ENCODE assay signal across 8 cellular contexts in the genomic region with DNA sequence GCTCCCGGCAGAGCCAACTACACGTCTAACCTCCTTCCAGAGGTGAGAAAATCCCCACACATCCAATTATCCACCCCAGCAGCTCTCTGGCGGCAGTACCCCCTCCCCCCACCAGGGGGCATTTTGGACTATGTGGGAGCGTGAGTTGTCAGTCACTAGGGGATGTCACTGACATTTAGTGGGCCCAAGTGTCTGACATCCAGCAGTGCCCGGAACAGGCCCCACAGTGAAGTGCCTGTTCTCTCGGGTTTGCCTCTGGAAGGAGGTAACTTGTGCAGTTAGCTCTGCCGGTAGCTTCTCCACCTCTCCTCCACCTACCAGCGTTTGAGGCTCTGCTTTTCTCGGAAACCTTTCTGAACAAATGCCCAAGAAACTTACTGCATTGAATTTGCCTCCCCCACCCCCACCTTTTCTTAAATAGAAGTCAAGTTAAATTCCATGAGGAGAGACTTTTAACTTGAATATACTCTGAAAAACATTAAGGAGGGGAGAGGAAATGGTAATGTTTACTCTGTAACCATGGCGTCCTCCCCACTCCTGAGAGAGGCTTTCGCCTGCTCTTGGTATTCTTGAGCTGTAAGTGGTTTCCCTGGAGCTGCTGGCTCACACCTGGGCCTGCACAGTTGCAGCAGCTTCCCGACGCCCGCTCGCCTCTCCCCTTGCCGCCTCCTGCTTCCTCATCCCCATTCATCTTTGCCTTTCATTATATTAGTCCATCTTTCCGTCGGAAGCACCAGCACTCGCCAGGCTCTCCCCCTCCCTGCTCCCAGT.
DNase-seq lines count a peak whose midpoint lies in the region; ATAC-seq and TF ChIP-seq lines count a peak whose summit lies in the region.

No MANE protein-coding gene starts in this region.

- peaks cover 13% of the 10 kb centered on the region for H4K20me1 ChIP-seq in osteoblast (ENCODE audit: insufficient read depth, low read length)

- H3K27ac ChIP-seq in CD4-positive, alpha-beta memory T cell (ENCODE audit: low read depth, low read length): no peak overlapping the region
- no peak overlapping the region for H3K27ac ChIP-seq in osteoblast (ENCODE audit: low read depth, low read length)
- H3K27ac ChIP-seq in testis: no peak overlapping the region

- 39 to 41% methylated on average over 19 of the region's 19 CpGs for WGBS in testis, 2 donors

- H3K27me3 Mint-ChIP-seq in CD4-positive, alpha-beta memory T cell: peaks cover 23 to 24% of the 10 kb centered on the region in 2 donors
- H3K27me3 Mint-ChIP-seq in activated T-cell treated with anti-CD3 and anti-CD28 coated beads, Interleukin-2, amount 50 U/mL, for 4 hours (ENCODE audit: low read depth): peaks cover 40% of the 10 kb centered on the region

- no peak overlapping the region for H3K4me3 ChIP-seq in CD4-positive, alpha-beta memory T cell (ENCODE audit: low read length in 2 of 2)
- H3K4me3 ChIP-seq in fibroblast of the aortic adventitia (ENCODE audit: low read depth, low read length) (no peak overlapping the region), osteoblast (ENCODE audit: insufficient read depth, low read length) (no peak overlapping the region), testis (no peak overlapping the region)

- intact Hi-C loops in CD4-positive, alpha-beta memory T cell (cut with micrococcal nuclease): loop anchor here (5.0 kb wide), 1 partner anchor 253 kb away; no protein-coding TSS in a partner anchor
- intact Hi-C loops in testis (cut with DNase I; ENCODE audit: low total_unique reads): no loop called here

- peaks cover 2 to 19% of the 10 kb centered on the region in 2 donors for H3K36me3 Mint-ChIP-seq in CD4-positive, alpha-beta memory T cell
- peaks cover 2% of the 10 kb centered on the region for H3K36me3 Mint-ChIP-seq in activated T-cell treated with anti-CD3 and anti-CD28 coated beads, Interleukin-2, amount 50 U/mL, for 4 hours (ENCODE audit: insufficient read depth)

- H3K9me3 ChIP-seq in CD4-positive, alpha-beta memory T cell (ENCODE audit: control insufficient read depth in 1 of 2, low read length in 2 of 2): no peaks in the 10 kb centered on the region
- H3K9me3 ChIP-seq in osteoblast (ENCODE audit: low read depth, low read length) (peaks cover 3% of the 10 kb centered on the region), testis (no peaks in the 10 kb centered on the region)

- no peak overlapping the region for H3K4me2 ChIP-seq in osteoblast (ENCODE audit: insufficient read depth, low read length)

- peaks cover 9% of the 10 kb centered on the region for H3K4me1 ChIP-seq in CD4-positive, alpha-beta memory T cell (ENCODE audit: insufficient read depth, low read length)
- peaks cover 7% of the 10 kb centered on the region for H3K4me1 ChIP-seq in osteoblast (ENCODE audit: insufficient read depth, low read length)
- H3K4me1 ChIP-seq in testis: peaks cover 11% of the 10 kb centered on the region

- H2AFZ ChIP-seq in osteoblast (ENCODE audit: low read length): no peak overlapping the region

- peaks cover 0 to 12% (median 0%) of the 10 kb centered on the region in 8 donors for H3K9me3 Mint-ChIP-seq in CD4-positive, alpha-beta memory T cell
- H3K9me3 Mint-ChIP-seq in activated T-cell treated with anti-CD3 and anti-CD28 coated beads, Interleukin-2, amount 50 U/mL, for 4 hours: no peaks in the 10 kb centered on the region

- H3K27me3 ChIP-seq in CD4-positive, alpha-beta memory T cell (ENCODE audit: insufficient read depth, low read length): peaks cover 8% of the 10 kb centered on the region
- peaks cover 33% of the 10 kb centered on the region for H3K27me3 ChIP-seq in osteoblast (ENCODE audit: insufficient read depth, low read length)
- no peaks in the 10 kb centered on the region for H3K27me3 ChIP-seq in testis

- H3K36me3 ChIP-seq in CD4-positive, alpha-beta memory T cell (ENCODE audit: insufficient read depth, low read length): no peaks in the 10 kb centered on the region
- H3K36me3 ChIP-seq in osteoblast (ENCODE audit: insufficient read depth, low read length) (no peaks in the 10 kb centered on the region), testis (ENCODE audit: low read depth, missing control alignments) (no peaks in the 10 kb centered on the region)

- H3K79me2 ChIP-seq in osteoblast (ENCODE audit: insufficient read depth, low read length): no peaks in the 10 kb centered on the region

- H3K4me3 Mint-ChIP-seq in CD4-positive, alpha-beta memory T cell: no peak overlapping the region
- H3K4me3 Mint-ChIP-seq in activated T-cell treated with anti-CD3 and anti-CD28 coated beads, Interleukin-2, amount 50 U/mL, for 4 hours: no peak overlapping the region

- DNase-seq in CD4-positive, alpha-beta memory T cell: peak; percentile 49 to 53 (median 50)
- DNase-seq in HUDEP-2 (lab: John Stamatoyannopoulos, UW; ENCODE audit: unreplicated experiment in 76 of 76): peak in 59 of 76 experiments; percentile 8 to 75 (median 42)
- peak; percentile 74 for DNase-seq in OCI-M1 (lab: John Stamatoyannopoulos, UW)
- DNase-seq in activated T-cell treated with anti-CD3 and anti-CD28 coated beads, Interleukin-2, amount 50 U/mL, for 4 hours: peak; percentile 71
- DNase-seq in fibroblast of the aortic adventitia (ENCODE audit: low read depth): peak; percentile 49
- DNase-seq in osteoblast (ENCODE audit: insufficient read length, low spot score, missing footprints): peak; percentile 96
- peak; percentile 76 for DNase-seq in testis

- POLR2A ChIA-PET in CD4-positive, alpha-beta memory T cell (lab: Charles Lee; ENCODE audit: partially characterized antibody): interaction anchor here (1.0 kb wide), 1 partner anchor 10 kb away, joined by 3 read pairs; no protein-coding TSS in a partner anchor

- no peak for TF ChIP-seq POLR2A in testis (IDR thresholded peaks at IDR 0.05)

- peak; percentile 74 to 76 for ATAC-seq in activated T-cell treated with anti-CD3 and anti-CD28 coated beads, Interleukin-2, amount 50 U/mL, for 4 hours
- no peak for ATAC-seq in GM18502 (IDR thresholded peaks at IDR 0.05; ENCODE audit: poor library complexity, unreplicated experiment)

- CTCF ChIA-PET in CD4-positive, alpha-beta memory T cell (lab: Charles Lee; ENCODE audit: partially characterized antibody): interaction anchor here (0.7 to 3.4 kb wide), 9 partner anchors 10 to 70 kb away, joined by 3 to 23 read pairs (median 7); no protein-coding TSS in a partner anchor

- TF ChIP-seq CTCF in fibroblast of the aortic adventitia (IDR thresholded peaks at IDR 0.05; ENCODE audit: insufficient read depth, low read length) (peak; percentile 96), osteoblast (IDR thresholded peaks at IDR 0.05; ENCODE audit: extremely low read depth, low read depth, low read length) (peak; percentile 84), testis (IDR thresholded peaks at IDR 0.05) (peak; percentile 58 to 87 (median 62))

- peak overlapping the region in 4 of 7 donors; percentile 5 to 77 (median 30) for H3K27ac Mint-ChIP-seq in CD4-positive, alpha-beta memory T cell

- peaks cover 2 to 22% (median 8%) of the 10 kb centered on the region in 4 donors for H3K4me1 Mint-ChIP-seq in CD4-positive, alpha-beta memory T cell
- H3K4me1 Mint-ChIP-seq in activated T-cell treated with anti-CD3 and anti-CD28 coated beads, Interleukin-2, amount 50 U/mL, for 4 hours (ENCODE audit: low read depth): peaks cover 11% of the 10 kb centered on the region

Comparison
In these comparisons a context has a peak if more than half of its experiments do, and no peak if none do; other contexts are left out.
1. DNase-seq: peak in every context shown above with its lines; median percentile 96 in osteoblast; 76 in testis; 74 in OCI-M1; 71 in activated T-cell treated with anti-CD3 and anti-CD28 coated beads, Interleukin-2, amount 50 U/mL, for 4 hours; 50 in CD4-positive, alpha-beta memory T cell; 49 in fibroblast of the aortic adventitia; 42 in HUDEP-2.